9 cellular contexts compared by ENCODE assay signal in the genomic region with DNA sequence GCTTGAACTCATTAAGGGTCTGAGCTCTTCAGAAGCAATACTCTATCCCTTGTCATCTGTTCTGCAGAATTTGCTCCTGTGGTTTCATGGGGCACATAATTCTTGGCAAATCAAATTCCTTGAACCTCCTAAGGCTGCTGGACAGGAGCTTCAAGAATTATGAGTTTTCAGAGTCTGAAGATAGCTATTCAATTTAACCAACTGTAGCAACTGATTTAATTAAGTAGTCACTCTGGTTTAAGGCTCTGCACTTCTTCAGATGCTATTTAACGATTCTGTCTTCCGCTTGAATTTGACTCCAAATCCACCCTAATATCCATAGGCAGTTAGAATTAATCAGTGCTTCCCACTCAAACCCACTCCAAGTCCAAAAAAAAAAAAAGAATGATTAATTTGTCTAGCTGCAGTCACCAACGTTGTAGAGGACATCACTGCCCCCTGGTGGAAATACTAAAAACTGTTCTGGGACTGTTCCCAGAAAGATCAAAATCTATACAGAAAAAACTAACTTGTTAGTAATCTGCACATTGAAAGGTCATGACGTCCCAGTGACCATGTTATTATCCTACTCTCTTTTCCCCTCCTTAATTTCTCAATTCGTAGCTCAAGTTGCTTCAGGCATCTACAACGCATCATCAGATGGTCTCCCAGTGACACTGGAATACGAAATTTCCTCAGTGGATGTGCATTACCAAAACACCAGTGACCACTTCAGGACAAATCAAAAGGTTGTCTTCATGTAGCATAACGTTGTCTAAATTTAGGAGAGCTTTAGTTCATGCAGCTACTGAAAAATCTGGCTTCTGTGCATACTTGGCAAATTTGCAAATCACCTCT.
A peak's percentile ranks its signal among the peaks of the same experiment; 100 is the strongest.
DNase-seq lines count a peak whose midpoint lies in the region; ATAC-seq, FAIRE-seq and TF ChIP-seq lines count a peak whose summit lies in the region.
"Had no signal": no experiment of that assay in that cellular context is flagged by ENCODE, and none has a peak within 500 bp of the region (broad histone marks: within the 10 kb centered on the region; RNA-seq: fewer than 3 reads in every experiment).

No MANE protein-coding gene starts in this region.

- no peaks in the 10 kb centered on the region for H3K36me3 ChIP-seq in left ventricle myocardium inferior
- no peaks in the 10 kb centered on the region for H3K36me3 ChIP-seq in RWPE2 (ENCODE audit: low read depth)

- peak; percentile 80 for TF ChIP-seq CTCF in left ventricle myocardium inferior (IDR thresholded peaks at IDR 0.05; ENCODE audit: borderline replicate concordance)
- TF ChIP-seq CTCF in HL-60 (IDR thresholded peaks at IDR 0.05; ENCODE audit: insufficient read depth, low read length): peak; percentile 39
- peak; percentile 77 for TF ChIP-seq CTCF in RWPE2 (IDR thresholded peaks at IDR 0.05; ENCODE audit: poor library complexity, severe bottlenecking)
- peak; percentile 68 to 74 (median 70) for TF ChIP-seq CTCF in nephron (IDR thresholded peaks at IDR 0.05; ENCODE audit: unreplicated experiment in 3 of 3)

- H3K36me3 Mint-ChIP-seq in nephron (ENCODE audit: low read depth): no peaks in the 10 kb centered on the region

- peak; percentile 50 for FAIRE-seq in endometrium (lab: Jason Lieb, UNC)
- FAIRE-seq: colon had no signal

- no peaks in the 10 kb centered on the region for H3K9me3 Mint-ChIP-seq in nephron

- H3K27me3 ChIP-seq in left ventricle myocardium inferior (ENCODE audit: low read depth): peaks cover 12% of the 10 kb centered on the region
- no peaks in the 10 kb centered on the region for H3K27me3 ChIP-seq in HL-60 (ENCODE audit: insufficient read depth, poor library complexity, severe bottlenecking)
- no peaks in the 10 kb centered on the region for H3K27me3 ChIP-seq in RWPE2 (ENCODE audit: insufficient read depth, poor library complexity, severe bottlenecking)

- H3K27ac ChIP-seq in left ventricle myocardium inferior (replicated peaks) (no peak overlapping the region), HL-60 (replicated peaks) (no peak overlapping the region), RWPE2 (ENCODE audit: poor library complexity, severe bottlenecking) (no peak overlapping the region)

- H3K4me1 Mint-ChIP-seq in nephron: peaks cover 5% of the 10 kb centered on the region

- DNase-seq in left ventricle myocardium inferior (no peak), left ventricle myocardium superior (no peak), HL-60 (ENCODE audit: low read depth in 1 of 2, low spot score in 1 of 2) (peak; percentile 12 to 23), RWPE2 (ENCODE audit: low spot score) (no peak)

- no peak overlapping the region for H3K4me3 ChIP-seq in left ventricle myocardium inferior
- no peak overlapping the region for H3K4me3 ChIP-seq in HL-60 (replicated peaks; ENCODE audit: insufficient read depth, low read length)
- H3K4me3 ChIP-seq in RWPE2 (ENCODE audit: severe bottlenecking): no peak overlapping the region

- H3K4me1 ChIP-seq in left ventricle myocardium inferior (no peaks in the 10 kb centered on the region), RWPE2 (ENCODE audit: insufficient read depth, poor library complexity, severe bottlenecking) (peaks cover 6% of the 10 kb centered on the region)

- no peak overlapping the region for H3K27ac Mint-ChIP-seq in nephron

- H3K4me3 Mint-ChIP-seq in nephron: no peak overlapping the region

- H3K27me3 Mint-ChIP-seq in nephron (ENCODE audit: low read depth): peaks cover 5% of the 10 kb centered on the region

- intact Hi-C loops in left ventricle myocardium inferior (cut with micrococcal nuclease) (loop anchor here (10.0 kb wide), 1 partner anchor 948 kb away; no protein-coding TSS in a partner anchor), left ventricle myocardium superior (cut with micrococcal nuclease) (loop anchor here (10.0 kb wide), 1 partner anchor 948 kb away; no protein-coding TSS in a partner anchor)

- ATAC-seq in left ventricle myocardium superior (no peak), RWPE2 (ENCODE audit: low read depth) (no peak), GM21367 (IDR thresholded peaks at IDR 0.05; ENCODE audit: unreplicated experiment) (no peak), HG02981 (IDR thresholded peaks at IDR 0.05; ENCODE audit: unreplicated experiment) (no peak)

- H3K9me3 ChIP-seq in left ventricle myocardium inferior (replicated peaks) (no peaks in the 10 kb centered on the region), RWPE2 (ENCODE audit: severe bottlenecking) (no peaks in the 10 kb centered on the region)

Comparison
In these comparisons a context has a peak if more than half of its experiments do, and no peak if none do; other contexts are left out.
1. DNase-seq: peak in HL-60 (2 of 2); none in left ventricle myocardium inferior (single experiment), left ventricle myocardium superior (single experiment) and RWPE2 (single experiment).
2. Peak in every context shown above with its lines, with median percentiles within 50 percentile points of each other: CTCF ChIP-seq.